Comparison of ENCODE assay signal across 11 cellular contexts in genomic region chr22:25388866-25389540, GRCh38.
A peak's percentile ranks its signal among the peaks of the same experiment; 100 is the strongest.
DNase-seq lines count a peak whose midpoint lies in the region; ATAC-seq and TF ChIP-seq lines count a peak whose summit lies in the region.
"Had no signal": no experiment of that assay in that cellular context is flagged by ENCODE, and none has a peak within 500 bp of the region (broad histone marks: within the 10 kb centered on the region; RNA-seq: fewer than 3 reads in every experiment).

No MANE protein-coding gene starts in this region.

- H3K4me2 ChIP-seq in GM23338, result no peak overlapping the region
- H3K4me2 ChIP-seq in OCI-LY7 (ENCODE audit: low read length), result no peak overlapping the region

- no peaks in the 10 kb centered on the region for H3K9me3 ChIP-seq in OCI-LY7 (ENCODE audit: low read length)

- no peak overlapping the region for H3K27ac Mint-ChIP-seq in GM23338
- no peak overlapping the region for H3K27ac Mint-ChIP-seq in endothelial cell (ENCODE audit: unreplicated experiment)
- no peak overlapping the region for H3K27ac Mint-ChIP-seq in stimulated activated naive B cell treated with anti-CD40 and anti-IgM and Interleukin-4, amounts not matched to agents 10 μg/mL and 1 μg/mL and 100 μg/mL, for 72 hours
- H3K27ac Mint-ChIP-seq: progenitor cell of endocrine pancreas had no signal

- H3K27me3 Mint-ChIP-seq in GM23338 (ENCODE audit: insufficient read depth, low read depth, poor library complexity) (peaks cover 26% of the 10 kb centered on the region), endothelial cell (ENCODE audit: unreplicated experiment) (peaks cover 11% of the 10 kb centered on the region)
- H3K27me3 Mint-ChIP-seq in stimulated activated naive B cell treated with anti-CD40 and anti-IgM and Interleukin-4, amounts not matched to agents 10 μg/mL and 1 μg/mL and 100 μg/mL, for 72 hours, result no peaks in the 10 kb centered on the region
- H3K27me3 Mint-ChIP-seq: progenitor cell of endocrine pancreas had no signal

- H3K9me3 Mint-ChIP-seq in GM23338 (no peaks in the 10 kb centered on the region), endothelial cell (ENCODE audit: unreplicated experiment) (no peaks in the 10 kb centered on the region)
- H3K9me3 Mint-ChIP-seq in stimulated activated naive B cell treated with anti-CD40 and anti-IgM and Interleukin-4, amounts not matched to agents 10 μg/mL and 1 μg/mL and 100 μg/mL, for 72 hours, result no peaks in the 10 kb centered on the region

- POLR2A ChIA-PET in OCI-LY7 (lab: Charles Lee), result no interaction called here

- H3K27ac ChIP-seq in GM23338 (ENCODE audit: low read depth), result peak overlapping the region; percentile 5; the same call in 1 of the 2 replicates
- H3K27ac ChIP-seq in OCI-LY7 (ENCODE audit: low read depth, low read length, poor library complexity, severe bottlenecking), result no peak overlapping the region

- H3K36me3 Mint-ChIP-seq in GM23338 (ENCODE audit: low read depth) (no peaks in the 10 kb centered on the region; the same call in 2 of the 3 replicates), endothelial cell (ENCODE audit: low read depth, unreplicated experiment) (peaks cover 4% of the 10 kb centered on the region)
- H3K36me3 Mint-ChIP-seq in stimulated activated naive B cell treated with anti-CD40 and anti-IgM and Interleukin-4, amounts not matched to agents 10 μg/mL and 1 μg/mL and 100 μg/mL, for 72 hours, result peaks cover 5 to 7% of the 10 kb centered on the region in 2 donors

- H3K4me3 ChIP-seq in GM23338 (no peak overlapping the region), OCI-LY7 (ENCODE audit: low read depth, low read length, poor library complexity, severe bottlenecking) (no peak overlapping the region)

- H3K36me3 ChIP-seq in GM23338 (ENCODE audit: insufficient read depth), result no peaks in the 10 kb centered on the region
- no peaks in the 10 kb centered on the region for H3K36me3 ChIP-seq in OCI-LY7 (ENCODE audit: insufficient read depth, low read length)

- no peak overlapping the region for H2AFZ ChIP-seq in GM23338
- no peak overlapping the region for H2AFZ ChIP-seq in OCI-LY7 (ENCODE audit: low read length)

- H3K4me1 ChIP-seq in GM23338 (ENCODE audit: insufficient read depth), result peaks cover 40% of the 10 kb centered on the region
- peaks cover 35% of the 10 kb centered on the region for H3K4me1 ChIP-seq in OCI-LY7 (ENCODE audit: insufficient read depth, low read length, poor library complexity, severe bottlenecking)

- H3K9me2 ChIP-seq in GM23338 (ENCODE audit: insufficient read depth) (no peaks in the 10 kb centered on the region), OCI-LY7 (ENCODE audit: insufficient read depth, low read length) (no peaks in the 10 kb centered on the region)

- BruUV-seq in OCI-LY7 (replicated peaks; lab: Mats Ljungman, UMichigan), result no TSS peak

- H3K27me3 ChIP-seq in GM23338 (ENCODE audit: insufficient read depth), result no peaks in the 10 kb centered on the region

- H3F3A ChIP-seq in GM23338 (replicated peaks; ENCODE audit: low read depth), result peaks cover 5% of the 10 kb centered on the region; the same call in 1 of the 2 replicates

- no peak for TF ChIP-seq CTCF in GM23338 (conservative IDR thresholded peaks at IDR 0.05; ENCODE audit: low read depth in 2 of 2)
- no peak for TF ChIP-seq CTCF in OCI-LY7 (conservative IDR thresholded peaks at IDR 0.05; ENCODE audit: low read length)
- TF ChIP-seq CTCF in endothelial cell (IDR thresholded peaks at IDR 0.05; ENCODE audit: unreplicated experiment), result no peak

- H3K4me1 Mint-ChIP-seq in GM23338 (peaks cover 60% of the 10 kb centered on the region), endothelial cell (ENCODE audit: unreplicated experiment) (peaks cover 49% of the 10 kb centered on the region)
- H3K4me1 Mint-ChIP-seq in stimulated activated naive B cell treated with anti-CD40 and anti-IgM and Interleukin-4, amounts not matched to agents 10 μg/mL and 1 μg/mL and 100 μg/mL, for 72 hours, result peaks cover 58 to 81% of the 10 kb centered on the region in 2 donors

- H3K79me2 ChIP-seq in GM23338 (replicated peaks; ENCODE audit: insufficient read depth) (peaks cover 84% of the 10 kb centered on the region), OCI-LY7 (ENCODE audit: insufficient read depth, low read depth, low read length) (peaks cover 6% of the 10 kb centered on the region; the same call in 1 of the 2 replicates)

- H4K20me1 ChIP-seq in GM23338 (replicated peaks; ENCODE audit: insufficient read depth) (peaks cover 36% of the 10 kb centered on the region), OCI-LY7 (ENCODE audit: insufficient read depth, low read length) (peaks cover 3% of the 10 kb centered on the region)

- no peak for ATAC-seq in GM23338
- ATAC-seq in stimulated activated naive B cell treated with anti-CD40 and anti-IgM and Interleukin-4, amounts not matched to agents 10 μg/mL and 1 μg/mL and 100 μg/mL, for 72 hours (replicated peaks), result peak; percentile 67 to 76
- ATAC-seq in GM19397 (IDR thresholded peaks at IDR 0.05; ENCODE audit: unreplicated experiment), result no peak
- ATAC-seq in GM19035 (IDR thresholded peaks at IDR 0.05; ENCODE audit: unreplicated experiment), result no peak

- intact Hi-C loops in OCI-LY7 (cut with micrococcal nuclease; ENCODE audit: unreplicated experiment), result no loop called here

- CTCF ChIA-PET in OCI-LY7 (lab: Charles Lee; ENCODE audit: unreplicated experiment), result no interaction called here

- DNase-seq in GM23338 (ENCODE audit: low spot score) (no peak), OCI-LY7 (ENCODE audit: low spot score) (peak; percentile 17), endothelial cell (ENCODE audit: low spot score) (no peak)
- no peak for DNase-seq in stimulated activated naive B cell treated with anti-CD40 and anti-IgM and Interleukin-4, amounts not matched to agents 10 μg/mL and 1 μg/mL and 100 μg/mL, for 72 hours
- DNase-seq in stimulated activated CD8-positive, alpha-beta memory T cell treated with anti-CD3 and anti-CD28 coated beads, Interleukin-4, amount 100 ng/mL, for 48 hours, result no peak
- DNase-seq: activated gamma-delta T cell treated with Interleukin-2 at 50 U/mL for 16 hours, foreskin fibroblast, NCI-H1694 treated with DMSO at 0.1 percent for 48 hours had no signal

- H3K4me3 Mint-ChIP-seq in GM23338 (no peak overlapping the region), endothelial cell (ENCODE audit: unreplicated experiment) (peak overlapping the region; percentile 10)
- peak overlapping the region in 1 of 2 donors; percentile 28 for H3K4me3 Mint-ChIP-seq in stimulated activated naive B cell treated with anti-CD40 and anti-IgM and Interleukin-4, amounts not matched to agents 10 μg/mL and 1 μg/mL and 100 μg/mL, for 72 hours

TF ChIP-seq in GM23338, 12 proteins besides CTCF, POLR2A, EP300 and RAD21 (continues in another document):
- TF ChIP-seq STAT1 (IDR thresholded peaks at IDR 0.05; ENCODE audit: unreplicated experiment) (no peak), NANOG (IDR thresholded peaks at IDR 0.05; ENCODE audit: borderline replicate concordance) (no peak), JUNB (IDR thresholded peaks at IDR 0.05; ENCODE audit: unreplicated experiment) (no peak), EZH2 (IDR thresholded peaks at IDR 0.05; ENCODE audit: low read depth, unreplicated experiment) (no peak), ZNF114 (CRISPR knock-in tag; IDR thresholded peaks at IDR 0.05) (no peak), POLR2AphosphoS5 (IDR thresholded peaks at IDR 0.05; ENCODE audit: low read depth) (no peak), EZH2phosphoT487 (IDR thresholded peaks at IDR 0.05; ENCODE audit: unreplicated experiment) (no peak), ZNF331 (CRISPR knock-in tag; IDR thresholded peaks at IDR 0.05; ENCODE audit: low read depth) (no peak), CREB1 (CRISPR knock-in tag; IDR thresholded peaks at IDR 0.05; ENCODE audit: low read depth) (no peak)
- TF ChIP-seq, protein P1, sequence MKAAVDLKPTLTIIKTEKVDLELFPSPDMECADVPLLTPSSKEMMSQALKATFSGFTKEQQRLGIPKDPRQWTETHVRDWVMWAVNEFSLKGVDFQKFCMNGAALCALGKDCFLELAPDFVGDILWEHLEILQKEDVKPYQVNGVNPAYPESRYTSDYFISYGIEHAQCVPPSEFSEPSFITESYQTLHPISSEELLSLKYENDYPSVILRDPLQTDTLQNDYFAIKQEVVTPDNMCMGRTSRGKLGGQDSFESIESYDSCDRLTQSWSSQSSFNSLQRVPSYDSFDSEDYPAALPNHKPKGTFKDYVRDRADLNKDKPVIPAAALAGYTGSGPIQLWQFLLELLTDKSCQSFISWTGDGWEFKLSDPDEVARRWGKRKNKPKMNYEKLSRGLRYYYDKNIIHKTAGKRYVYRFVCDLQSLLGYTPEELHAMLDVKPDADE (IDR thresholded peaks at IDR 0.05), result no peak
- TF ChIP-seq, protein P2, sequence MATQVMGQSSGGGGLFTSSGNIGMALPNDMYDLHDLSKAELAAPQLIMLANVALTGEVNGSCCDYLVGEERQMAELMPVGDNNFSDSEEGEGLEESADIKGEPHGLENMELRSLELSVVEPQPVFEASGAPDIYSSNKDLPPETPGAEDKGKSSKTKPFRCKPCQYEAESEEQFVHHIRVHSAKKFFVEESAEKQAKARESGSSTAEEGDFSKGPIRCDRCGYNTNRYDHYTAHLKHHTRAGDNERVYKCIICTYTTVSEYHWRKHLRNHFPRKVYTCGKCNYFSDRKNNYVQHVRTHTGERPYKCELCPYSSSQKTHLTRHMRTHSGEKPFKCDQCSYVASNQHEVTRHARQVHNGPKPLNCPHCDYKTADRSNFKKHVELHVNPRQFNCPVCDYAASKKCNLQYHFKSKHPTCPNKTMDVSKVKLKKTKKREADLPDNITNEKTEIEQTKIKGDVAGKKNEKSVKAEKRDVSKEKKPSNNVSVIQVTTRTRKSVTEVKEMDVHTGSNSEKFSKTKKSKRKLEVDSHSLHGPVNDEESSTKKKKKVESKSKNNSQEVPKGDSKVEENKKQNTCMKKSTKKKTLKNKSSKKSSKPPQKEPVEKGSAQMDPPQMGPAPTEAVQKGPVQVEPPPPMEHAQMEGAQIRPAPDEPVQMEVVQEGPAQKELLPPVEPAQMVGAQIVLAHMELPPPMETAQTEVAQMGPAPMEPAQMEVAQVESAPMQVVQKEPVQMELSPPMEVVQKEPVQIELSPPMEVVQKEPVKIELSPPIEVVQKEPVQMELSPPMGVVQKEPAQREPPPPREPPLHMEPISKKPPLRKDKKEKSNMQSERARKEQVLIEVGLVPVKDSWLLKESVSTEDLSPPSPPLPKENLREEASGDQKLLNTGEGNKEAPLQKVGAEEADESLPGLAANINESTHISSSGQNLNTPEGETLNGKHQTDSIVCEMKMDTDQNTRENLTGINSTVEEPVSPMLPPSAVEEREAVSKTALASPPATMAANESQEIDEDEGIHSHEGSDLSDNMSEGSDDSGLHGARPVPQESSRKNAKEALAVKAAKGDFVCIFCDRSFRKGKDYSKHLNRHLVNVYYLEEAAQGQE (IDR thresholded peaks at IDR 0.05; ENCODE audit: unreplicated experiment), result no peak

Comparison
In these comparisons a context has a peak if more than half of its experiments do, and no peak if none do; other contexts are left out.
1. ATAC-seq: peak in stimulated activated naive B cell treated with anti-CD40 and anti-IgM and Interleukin-4, amounts not matched to agents 10 μg/mL and 1 μg/mL and 100 μg/mL, for 72 hours (2 of 2); none in GM23338 (single experiment), GM19397 (single experiment) and GM19035 (single experiment).